Comparison of ENCODE assay signal across 29 cellular contexts in the genomic region with DNA sequence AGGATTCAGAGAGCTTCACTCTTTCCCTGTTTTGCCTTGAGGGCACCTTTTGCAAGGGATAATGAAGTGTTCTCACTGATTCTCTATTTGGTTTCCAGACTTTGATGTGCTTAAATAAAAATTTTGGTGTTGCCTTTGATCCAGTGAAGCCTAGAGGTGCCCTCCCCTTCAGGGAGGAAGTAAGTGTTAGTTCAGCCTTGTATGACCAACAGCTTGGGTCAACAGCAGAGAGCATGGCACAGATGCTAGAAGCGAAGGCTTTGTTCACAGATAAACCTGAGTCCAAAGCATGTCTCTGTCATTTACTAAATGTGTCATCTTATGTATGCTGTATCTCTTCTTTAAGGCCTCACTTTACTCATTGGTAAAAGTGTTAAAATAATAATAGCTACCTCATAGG. TPM values are rescaled to one million over a fixed set of nuclear protein-coding genes. Genes with fewer than 3 reads are reported as not detected.
"Had no signal": no experiment of that assay in that cellular context is flagged by ENCODE, and none has a peak within 500 bp of the region (broad histone marks: within the 10 kb centered on the region; RNA-seq: fewer than 3 reads in every experiment).

No MANE protein-coding gene starts in this region.

- H3K27ac Mint-ChIP-seq: activated CD4-positive, alpha-beta memory T cell treated with anti-CD3 and anti-CD28 coated beads, Interleukin-2, amount 10 ng/mL, durations not matched to agents 7 days and 5 days; activated CD4-positive, alpha-beta T cell treated with anti-CD3 and anti-CD28 coated beads for 36 hours; activated naive CD4-positive, alpha-beta T cell treated with anti-CD3 and anti-CD28 coated beads, Interleukin-2, amount 10 ng/mL, durations not matched to agents 7 days and 5 days; activated naive CD8-positive, alpha-beta T cell treated with anti-CD3 and anti-CD28 coated beads for 36 hours; activated T-helper 17 cell treated with anti-CD3 and anti-CD28 coated beads, Interleukin-2, amount 50 U/mL, for 72 hours; T-cell had no signal

- DNase-seq: activated CD4-positive, alpha-beta memory T cell treated with anti-CD3 and anti-CD28 coated beads, Interleukin-2, amount 10 ng/mL, durations not matched to agents 7 days and 5 days; activated CD4-positive, alpha-beta T cell treated with anti-CD3 and anti-CD28 coated beads for 36 hours; activated CD4-positive, alpha-beta T cell treated with anti-CD3 and anti-CD28 coated beads, Interleukin-2, amount 50 U/mL, for 1 hour; activated gamma-delta T cell treated with Interleukin-2 at 50 U/mL for 16 hours; activated naive CD4-positive, alpha-beta T cell treated with anti-CD3 and anti-CD28 coated beads, Interleukin-2, amount 10 ng/mL, durations not matched to agents 7 days and 5 days; activated naive CD8-positive, alpha-beta T cell treated with anti-CD3 and anti-CD28 coated beads for 36 hours; activated T-cell treated with anti-CD3 and anti-CD28 coated beads for 4 hours; activated T-cell treated with anti-CD3 and anti-CD28 coated beads, Interleukin-2, amount 50 U/mL, for 48 hours; brain microvascular endothelial cell; cerebellar nuclear complex; MM.1S; NCI-H1092; NCI-H1417; NCI-H1930; NCI-H345; NCI-H510A; NCI-H526 treated with DMSO at 0.1 percent for 48 hours; NK-92 treated with Interleukin-12 subunit alpha and Interleukin-12 subunit beta, amount 100 ng/mL, for 24 hours; OCI-M1; RPMI8226; T-cell; T-helper 2 cell; T1000 had no signal

- H3K4me1 Mint-ChIP-seq: activated CD4-positive, alpha-beta memory T cell treated with anti-CD3 and anti-CD28 coated beads, Interleukin-2, amount 10 ng/mL, durations not matched to agents 7 days and 5 days; activated CD4-positive, alpha-beta T cell treated with anti-CD3 and anti-CD28 coated beads for 36 hours; activated naive CD4-positive, alpha-beta T cell treated with anti-CD3 and anti-CD28 coated beads, Interleukin-2, amount 10 ng/mL, durations not matched to agents 7 days and 5 days; activated naive CD8-positive, alpha-beta T cell treated with anti-CD3 and anti-CD28 coated beads for 36 hours; activated T-helper 17 cell treated with anti-CD3 and anti-CD28 coated beads, Interleukin-2, amount 50 U/mL, for 72 hours; T-cell had no signal

- H3K27ac ChIP-seq: brain microvascular endothelial cell, cardiac muscle cell, SK-N-MC, VCaP had no signal

- H3K9me3 Mint-ChIP-seq: activated CD4-positive, alpha-beta memory T cell treated with anti-CD3 and anti-CD28 coated beads, Interleukin-2, amount 10 ng/mL, durations not matched to agents 7 days and 5 days; activated naive CD4-positive, alpha-beta T cell treated with anti-CD3 and anti-CD28 coated beads, Interleukin-2, amount 10 ng/mL, durations not matched to agents 7 days and 5 days; activated naive CD8-positive, alpha-beta T cell treated with anti-CD3 and anti-CD28 coated beads for 36 hours; activated T-helper 17 cell treated with anti-CD3 and anti-CD28 coated beads, Interleukin-2, amount 50 U/mL, for 72 hours; T-cell had no signal

- H3K4me3 ChIP-seq: cardiac muscle cell, SK-N-MC had no signal

- H3K36me3 ChIP-seq: brain microvascular endothelial cell, cardiac muscle cell had no signal

- H3K27me3 ChIP-seq: brain microvascular endothelial cell, cardiac muscle cell had no signal

- ATAC-seq: activated CD4-positive, alpha-beta T cell treated with anti-CD3 and anti-CD28 coated beads for 36 hours; activated T-helper 17 cell treated with anti-CD3 and anti-CD28 coated beads, Interleukin-2, amount 50 U/mL, for 72 hours; Panc1; Right ventricle myocardium inferior; T-cell had no signal

- H3K36me3 Mint-ChIP-seq: activated naive CD4-positive, alpha-beta T cell treated with anti-CD3 and anti-CD28 coated beads, Interleukin-2, amount 10 ng/mL, durations not matched to agents 7 days and 5 days; activated naive CD8-positive, alpha-beta T cell treated with anti-CD3 and anti-CD28 coated beads for 36 hours; T-cell had no signal

- H3K4me3 Mint-ChIP-seq: activated CD4-positive, alpha-beta memory T cell treated with anti-CD3 and anti-CD28 coated beads, Interleukin-2, amount 10 ng/mL, durations not matched to agents 7 days and 5 days; activated CD4-positive, alpha-beta T cell treated with anti-CD3 and anti-CD28 coated beads for 36 hours; activated naive CD4-positive, alpha-beta T cell treated with anti-CD3 and anti-CD28 coated beads, Interleukin-2, amount 10 ng/mL, durations not matched to agents 7 days and 5 days; activated naive CD8-positive, alpha-beta T cell treated with anti-CD3 and anti-CD28 coated beads for 36 hours; activated T-helper 17 cell treated with anti-CD3 and anti-CD28 coated beads, Interleukin-2, amount 50 U/mL, for 72 hours; T-cell had no signal

- H3K27me3 Mint-ChIP-seq: activated naive CD4-positive, alpha-beta T cell treated with anti-CD3 and anti-CD28 coated beads, Interleukin-2, amount 10 ng/mL, durations not matched to agents 7 days and 5 days had no signal

RNA-seq across cellular contexts. Expression of a gene that starts 52.8 kb away (rescaled TPM):
- total RNA-seq: activated CD4-positive, alpha-beta memory T cell treated with anti-CD3 and anti-CD28 coated beads, Interleukin-2, amount 10 ng/mL, durations not matched to agents 7 days and 5 days; activated CD4-positive, alpha-beta T cell treated with anti-CD3 and anti-CD28 coated beads for 36 hours; activated naive CD8-positive, alpha-beta T cell treated with anti-CD3 and anti-CD28 coated beads for 36 hours; activated T-helper 17 cell treated with anti-CD3 and anti-CD28 coated beads, Interleukin-2, amount 50 U/mL, for 72 hours had no signal
